1 cellular context compared by ENCODE assay signal in genomic region chr6:119034827-119035458, GRCh38.
TF ChIP-seq lines count a peak whose summit lies in the region.

No MANE protein-coding gene starts in this region.

TF ChIP-seq in GM23338, 12 proteins besides CTCF, POLR2A, EP300 and RAD21 (continued from another document):
- TF ChIP-seq ZNF462 (CRISPR knock-in tag; IDR thresholded peaks at IDR 0.05) (no peak), ETS1 (IDR thresholded peaks at IDR 0.05) (no peak), CREB1 (CRISPR knock-in tag; IDR thresholded peaks at IDR 0.05; ENCODE audit: low read depth) (no peak)
